ENCODE assay signal across 16 cellular contexts in genomic region chr6:53805016-53805415, GRCh38. TPM values are rescaled to one million over a fixed set of nuclear protein-coding genes. Genes with fewer than 3 reads are reported as not detected.
A peak's percentile ranks its signal among the peaks of the same experiment; 100 is the strongest.
DNase-seq lines count a peak whose midpoint lies in the region; ATAC-seq and TF ChIP-seq lines count a peak whose summit lies in the region.
"Had no signal": no experiment of that assay in that cellular context is flagged by ENCODE, and none has a peak within 500 bp of the region (broad histone marks: within the 10 kb centered on the region; RNA-seq: fewer than 3 reads in every experiment).

No MANE protein-coding gene starts in this region.

- H3K23me2 ChIP-seq in H9 (ENCODE audit: insufficient read length, low read depth, low read length, poor library complexity, severe bottlenecking) = no peaks in the 10 kb centered on the region

- H3K27ac Mint-ChIP-seq in activated naive CD4-positive, alpha-beta T cell treated with anti-CD3 and anti-CD28 coated beads, Interleukin-2, amount 10 ng/mL, durations not matched to agents 7 days and 5 days = peak overlapping the region; percentile 1
- no peak overlapping the region; a peak in 1 of 7 replicates for H3K27ac Mint-ChIP-seq in H9
- H3K27ac Mint-ChIP-seq: CD4-positive, alpha-beta T cell; HFFc6 had no signal

- H3K27ac ChIP-seq in ascending aorta (peak overlapping the region; percentile 61 to 65), thyroid gland (peak overlapping the region in 1 of 3 donors; percentile 13), RWPE1 (no peak overlapping the region), H9 (ENCODE audit: insufficient read length, low read depth, low read length) (no peak overlapping the region), mesenchymal stem cell (ENCODE audit: low read length, poor library complexity, severe bottlenecking) (no peak overlapping the region)
- H3K27ac ChIP-seq: 22Rv1, PC-9 had no signal

- H2BK5ac ChIP-seq in H9 (ENCODE audit: insufficient read length, low read length) = no peak overlapping the region
- no peak overlapping the region for H2BK5ac ChIP-seq in mesenchymal stem cell (ENCODE audit: low read depth, low read length, poor library complexity, severe bottlenecking)

- H3K9me3 ChIP-seq in ascending aorta (no peaks in the 10 kb centered on the region), thyroid gland (no peaks in the 10 kb centered on the region), H9 (ENCODE audit: control insufficient read depth, low read depth, low read length) (no peaks in the 10 kb centered on the region), mesenchymal stem cell (ENCODE audit: control insufficient read depth, low read length) (no peaks in the 10 kb centered on the region)
- H3K9me3 ChIP-seq: BE2C had no signal

- CTCF ChIA-PET in activated naive CD4-positive, alpha-beta T cell treated with anti-CD3 and anti-CD28 coated beads, Interleukin-2, amount 10 ng/mL, durations not matched to agents 7 days and 5 days (lab: Charles Lee) = no interaction called here
- CTCF ChIA-PET in RWPE1 (lab: Yijun Ruan, JAX) = no interaction called here

- no peak overlapping the region for H2BK20ac ChIP-seq in H9 (ENCODE audit: low read depth, low read length, poor library complexity, severe bottlenecking)

- no peak overlapping the region for H2AFZ ChIP-seq in H9 (ENCODE audit: low read length)
- no peak overlapping the region for H2AFZ ChIP-seq in mesenchymal stem cell (ENCODE audit: low read depth, low read length)
- H2AFZ ChIP-seq: PC-9 had no signal

- no peak overlapping the region for H2BK120ac ChIP-seq in H9 (ENCODE audit: low read depth, low read length, poor library complexity, severe bottlenecking)
- no peak overlapping the region for H2BK120ac ChIP-seq in mesenchymal stem cell (ENCODE audit: low read depth, low read length)

- H3K36me3 Mint-ChIP-seq in activated naive CD4-positive, alpha-beta T cell treated with anti-CD3 and anti-CD28 coated beads, Interleukin-2, amount 10 ng/mL, durations not matched to agents 7 days and 5 days = no peaks in the 10 kb centered on the region
- no peaks in the 10 kb centered on the region for H3K36me3 Mint-ChIP-seq in H9 (ENCODE audit: insufficient read depth in 1 of 3, low read depth in 3 of 3)

- no peaks in the 10 kb centered on the region for H3K36me3 ChIP-seq in ascending aorta
- no peaks in the 10 kb centered on the region for H3K36me3 ChIP-seq in thyroid gland
- H3K36me3 ChIP-seq in mesenchymal stem cell (ENCODE audit: control insufficient read depth in 1 of 2, insufficient read depth in 2 of 2, low read depth in 1 of 2, low read length in 2 of 2) = no peaks in the 10 kb centered on the region
- H3K36me3 ChIP-seq: BE2C had no signal

- TF ChIP-seq POLR2A in thyroid gland (IDR thresholded peaks at IDR 0.05) = no peak

- H3K79me1 ChIP-seq in H9 (ENCODE audit: insufficient read depth, low read depth, low read length, poor library complexity, severe bottlenecking) (no peaks in the 10 kb centered on the region), mesenchymal stem cell (replicated peaks; ENCODE audit: low read length, poor library complexity, severe bottlenecking) (peaks cover 39% of the 10 kb centered on the region)

- H3T11ph ChIP-seq in H9 (ENCODE audit: low read length) = no peak overlapping the region

- H3K9ac ChIP-seq in H9 (ENCODE audit: extremely low read depth, insufficient read length, low read length) = no peak overlapping the region
- H3K9ac ChIP-seq in mesenchymal stem cell (ENCODE audit: low read length) = no peak overlapping the region

- TF ChIP-seq CTCF in ascending aorta (IDR thresholded peaks at IDR 0.05) (no peak), thyroid gland (IDR thresholded peaks at IDR 0.05) (no peak), RWPE1 (conservative IDR thresholded peaks at IDR 0.05; ENCODE audit: low read depth) (no peak), H9 (conservative IDR thresholded peaks at IDR 0.05) (no peak)

- H3K14ac ChIP-seq in H9 (ENCODE audit: insufficient read depth, low read length) = no peak overlapping the region
- no peak overlapping the region for H3K14ac ChIP-seq in mesenchymal stem cell (ENCODE audit: low read length in 2 of 2)

- 33 to 40% methylated on average over 7 of the region's 7 CpGs for WGBS in thyroid gland, 2 donors
- no CpG with 5 or more reads among the region's 7 CpGs for WGBS in H9 (ENCODE audit: extremely low coverage, insufficient read length, low lambda C conversion rate)
- 96% methylated on average over 6 of the region's 7 CpGs for WGBS in mesenchymal stem cell

- no peak overlapping the region for H3K23ac ChIP-seq in H9 (ENCODE audit: insufficient read length, low read depth, low read length)
- H3K23ac ChIP-seq in mesenchymal stem cell (ENCODE audit: low read length in 2 of 2) = no peak overlapping the region

- H3K9me3 Mint-ChIP-seq in activated naive CD4-positive, alpha-beta T cell treated with anti-CD3 and anti-CD28 coated beads, Interleukin-2, amount 10 ng/mL, durations not matched to agents 7 days and 5 days = no peaks in the 10 kb centered on the region
- H3K9me3 Mint-ChIP-seq in H9 = no peaks in the 10 kb centered on the region
- H3K9me3 Mint-ChIP-seq: CD4-positive, alpha-beta T cell; HFFc6 had no signal

- POLR2A ChIA-PET in RWPE1 (lab: Yijun Ruan, JAX; ENCODE audit: low non-redundant PET) = no interaction called here

- no peak overlapping the region for H4K91ac ChIP-seq in H9 (ENCODE audit: insufficient read length, low read depth, low read length)
- no peak overlapping the region for H4K91ac ChIP-seq in mesenchymal stem cell (ENCODE audit: low read length)

- DNase-seq in activated naive CD4-positive, alpha-beta T cell treated with anti-CD3 and anti-CD28 coated beads, Interleukin-2, amount 10 ng/mL, durations not matched to agents 7 days and 5 days = no peak
- DNase-seq in activated naive CD4-positive, alpha-beta T cell treated with Interleukin-2 at 50 U/mL for 16 hours = no peak
- DNase-seq in ascending aorta (ENCODE audit: low spot score in 2 of 2) (peak in 1 of 2 donors; percentile 71), thyroid gland (peak; percentile 36 to 46), RWPE1 (ENCODE audit: low spot score) (no peak), H9 (no peak), mesenchymal stem cell (no peak)
- DNase-seq: BE2C; CD4-positive, alpha-beta T cell; HFFc6; NCI-H1092; NCI-H2081 treated with DMSO at 0.1 percent for 48 hours; NCI-H524; PC-9 had no signal

- H3K4me2 ChIP-seq in H9 (ENCODE audit: insufficient read depth, insufficient read length, low read length) (no peak overlapping the region), mesenchymal stem cell (ENCODE audit: low read length, poor library complexity, severe bottlenecking) (no peak overlapping the region)
- H3K4me2 ChIP-seq: PC-9 had no signal

- H2BK12ac ChIP-seq in H9 (ENCODE audit: insufficient read length, low read depth, low read length) (no peak overlapping the region), mesenchymal stem cell (ENCODE audit: low read length in 2 of 2) (no peak overlapping the region)

- no peaks in the 10 kb centered on the region for H3K4me1 Mint-ChIP-seq in activated naive CD4-positive, alpha-beta T cell treated with anti-CD3 and anti-CD28 coated beads, Interleukin-2, amount 10 ng/mL, durations not matched to agents 7 days and 5 days
- peaks cover 21 to 24% of the 10 kb centered on the region in 2 experiments for H3K4me1 Mint-ChIP-seq in H9

- intact Hi-C loops in ascending aorta (cut with DNase I) (no loop called here), thyroid gland (cut with DNase I) (no loop called here)

- H2AK5ac ChIP-seq in H9 (ENCODE audit: insufficient read length, low read length) (no peak overlapping the region), mesenchymal stem cell (ENCODE audit: low read length, severe bottlenecking) (no peak overlapping the region)

- no peak overlapping the region for H4K5ac ChIP-seq in H9 (ENCODE audit: insufficient read length, low read depth, low read length)

- peaks cover 3% of the 10 kb centered on the region; the same call in 1 of the 2 replicates for H3K79me2 ChIP-seq in H9 (ENCODE audit: insufficient read depth, low read length)

- H3K18ac ChIP-seq in H9 (ENCODE audit: insufficient read length, low read depth, low read length) = no peak overlapping the region
- no peak overlapping the region for H3K18ac ChIP-seq in mesenchymal stem cell (ENCODE audit: low read depth in 1 of 2, low read length in 2 of 2)

- H3K4me3 Mint-ChIP-seq in activated naive CD4-positive, alpha-beta T cell treated with anti-CD3 and anti-CD28 coated beads, Interleukin-2, amount 10 ng/mL, durations not matched to agents 7 days and 5 days = no peak overlapping the region
- H3K4me3 Mint-ChIP-seq in H9 = no peak overlapping the region
- H3K4me3 Mint-ChIP-seq: CD4-positive, alpha-beta T cell; HFFc6 had no signal

- peaks cover 4% of the 10 kb centered on the region for H3K27me3 Mint-ChIP-seq in activated naive CD4-positive, alpha-beta T cell treated with anti-CD3 and anti-CD28 coated beads, Interleukin-2, amount 10 ng/mL, durations not matched to agents 7 days and 5 days
- H3K27me3 Mint-ChIP-seq in H9 (ENCODE audit: low read depth) = no peaks in the 10 kb centered on the region
- H3K27me3 Mint-ChIP-seq: CD4-positive, alpha-beta T cell had no signal

- H3K4me3 ChIP-seq in ascending aorta = peak overlapping the region in 1 of 2 donors; percentile 21
- no peak overlapping the region for H3K4me3 ChIP-seq in thyroid gland (replicated peaks in 1 of 3)
- no peak overlapping the region for H3K4me3 ChIP-seq in mesenchymal stem cell (ENCODE audit: insufficient read depth in 1 of 2, low read depth in 1 of 2, low read length in 2 of 2)
- H3K4me3 ChIP-seq: PC-9 had no signal

- H3K4ac ChIP-seq in H9 (ENCODE audit: low read depth, low read length) = no peak overlapping the region
- no peak overlapping the region for H3K4ac ChIP-seq in mesenchymal stem cell (ENCODE audit: low read depth in 1 of 2, low read length in 2 of 2)

- H4K8ac ChIP-seq in H9 (replicated peaks; ENCODE audit: insufficient read length, low read depth, low read length) (no peak overlapping the region), mesenchymal stem cell (ENCODE audit: low read length) (no peak overlapping the region)

- peaks cover 2 to 23% of the 10 kb centered on the region in 2 donors for H3K4me1 ChIP-seq in ascending aorta
- peaks cover 23 to 39% of the 10 kb centered on the region in 2 donors for H3K4me1 ChIP-seq in thyroid gland
- H3K4me1 ChIP-seq in H9 (ENCODE audit: insufficient read depth, low read length) = peaks cover 2% of the 10 kb centered on the region; the same call in 1 of the 2 replicates
- peaks cover 6% of the 10 kb centered on the region for H3K4me1 ChIP-seq in mesenchymal stem cell (ENCODE audit: control insufficient read depth, insufficient read depth, low read depth, low read length)
- H3K4me1 ChIP-seq: BE2C had no signal

- ATAC-seq in esophagus mucosa = peak; percentile 37

- no peaks in the 10 kb centered on the region for H4K20me1 ChIP-seq in H9 (ENCODE audit: control insufficient read depth, insufficient read depth, insufficient read length)

- no peaks in the 10 kb centered on the region for H3K27me3 ChIP-seq in ascending aorta
- H3K27me3 ChIP-seq in thyroid gland = no peaks in the 10 kb centered on the region
- no peaks in the 10 kb centered on the region for H3K27me3 ChIP-seq in H9 (ENCODE audit: insufficient read depth, low read length)
- no peaks in the 10 kb centered on the region for H3K27me3 ChIP-seq in mesenchymal stem cell (ENCODE audit: control insufficient read depth in 1 of 2, insufficient read depth in 1 of 2, low read length in 2 of 2)
- H3K27me3 ChIP-seq: BE2C had no signal

- no peak overlapping the region for H3K56ac ChIP-seq in H9 (ENCODE audit: insufficient read length, low read depth, low read length)

- H2BK15ac ChIP-seq in H9 (ENCODE audit: low read depth, low read length) (no peak overlapping the region), mesenchymal stem cell (ENCODE audit: low read depth, poor library complexity, severe bottlenecking) (no peak overlapping the region)

RNA-seq across cellular contexts. Expression of gene LRRC1, which starts 10.2 kb away (rescaled TPM):
- 16.3 TPM for total RNA-seq in ascending aorta
- total RNA-seq in esophagus mucosa = 21.9 TPM
- 10 to 100 TPM; 41.7 to 52.4 (median 48.4) TPM for total RNA-seq in thyroid gland
- total RNA-seq in H9 (2021) = 8.4 and 10.3 TPM in 2 replicates
- 3.4 TPM for polyA plus RNA-seq in mesenchymal stem cell (2013, experiment 1 of 2)
- 3.2 TPM for polyA plus RNA-seq in mesenchymal stem cell (2013, experiment 2 of 2)

Comparison
In these comparisons a context has a peak if more than half of its experiments do, and no peak if none do; other contexts are left out.
1. DNase-seq: peak in thyroid gland (2 of 2); none in activated naive CD4-positive, alpha-beta T cell treated with anti-CD3 and anti-CD28 coated beads, Interleukin-2, amount 10 ng/mL, durations not matched to agents 7 days and 5 days (single experiment), activated naive CD4-positive, alpha-beta T cell treated with Interleukin-2 at 50 U/mL for 16 hours (single experiment), RWPE1 (single experiment), H9 (single experiment) and mesenchymal stem cell (single experiment).
2. H3K27ac ChIP-seq: peak in ascending aorta (2 of 2); none in RWPE1 (single experiment), H9 (single experiment) and mesenchymal stem cell (single experiment).